1 cellular context compared by ENCODE assay signal in genomic region chr7:137993395-137993743, GRCh38.
TF ChIP-seq lines count a peak whose summit lies in the region.

No MANE protein-coding gene starts in this region.

TF ChIP-seq in IMR-90, 13 proteins besides CTCF, POLR2A, EP300 and RAD21 (continued from another document):
- no peak for TF ChIP-seq USF2 (IDR thresholded peaks at IDR 0.05; ENCODE audit: low read depth, low read length)
- TF ChIP-seq MXI1 (IDR thresholded peaks at IDR 0.05; ENCODE audit: borderline replicate concordance, low read depth, low read length), result no peak
- TF ChIP-seq NFE2L2 (IDR thresholded peaks at IDR 0.05; ENCODE audit: low read depth, low read length), result no peak
- no peak for TF ChIP-seq RFX5 (IDR thresholded peaks at IDR 0.05; ENCODE audit: low read depth, low read length)
- TF ChIP-seq RCOR1 (IDR thresholded peaks at IDR 0.05; ENCODE audit: insufficient replicate concordance, low read length), result no peak
